ENCODE assay signal across 18 cellular contexts in genomic region chr7:116610210-116610609, GRCh38.
A peak's percentile ranks its signal among the peaks of the same experiment; 100 is the strongest.
DNase-seq lines count a peak whose midpoint lies in the region; ATAC-seq and TF ChIP-seq lines count a peak whose summit lies in the region.
"Had no signal": no experiment of that assay in that cellular context is flagged by ENCODE, and none has a peak within 500 bp of the region (broad histone marks: within the 10 kb centered on the region; RNA-seq: fewer than 3 reads in every experiment).

No MANE protein-coding gene starts in this region.

- ATAC-seq in HG02840 (IDR thresholded peaks at IDR 0.05; ENCODE audit: low FRiP score, unreplicated experiment) (no peak), GM19397 (IDR thresholded peaks at IDR 0.05; ENCODE audit: unreplicated experiment) (no peak)
- ATAC-seq: heart right ventricle; left cardiac atrium; stimulated activated memory B cell treated with anti-CD40 and anti-IgM and Interleukin-4, amounts not matched to agents 10 μg/mL and 1 μg/mL and 100 μg/mL, for 72 hours had no signal

- TF ChIP-seq CTCF in astrocyte of the spinal cord (IDR thresholded peaks at IDR 0.05; ENCODE audit: low read depth, low read length) = no peak

- in situ Hi-C loops in astrocyte of the spinal cord (cut with HindIII; ENCODE audit: low sequenced_read_pairs) = no loop called here

- no peak overlapping the region for H3K4me3 ChIP-seq in astrocyte of the spinal cord (ENCODE audit: low read depth, low read length)
- H3K4me3 ChIP-seq: heart right ventricle, uterus had no signal

- DNase-seq in EL (peak; percentile 77), NOMO-1 treated with DMSO at 0.1 percent for 48 hours (lab: John Stamatoyannopoulos, UW; ENCODE audit: unreplicated experiment) (peak; percentile 77), astrocyte of the spinal cord (ENCODE audit: low read depth, low spot score) (peak; percentile 71), myocyte (ENCODE audit: low read depth) (peak; percentile 45), H4 (ENCODE audit: low spot score) (no peak), NCI-H128 (lab: John Stamatoyannopoulos, UW; ENCODE audit: unreplicated experiment) (no peak)
- DNase-seq: activated CD8-positive, alpha-beta memory T cell treated with anti-CD3 and anti-CD28 coated beads for 24 hours; activated gamma-delta T cell treated with Interleukin-2 at 50 U/mL for 16 hours; BE2C; DMS79 treated with DMSO at 0.1 percent for 48 hours; heart right ventricle; left cardiac atrium; NCI-H1092; stimulated activated CD4-positive, alpha-beta T cell treated with anti-CD3 and anti-CD28 coated beads, Interleukin-4, amount 100 ng/mL, for 1 hour; uterus had no signal

Comparison
In these comparisons a context has a peak if more than half of its experiments do, and no peak if none do; other contexts are left out.
1. DNase-seq: peak in EL (single experiment), NOMO-1 treated with DMSO at 0.1 percent for 48 hours (single experiment), astrocyte of the spinal cord (single experiment) and myocyte (single experiment); none in H4 (single experiment) and NCI-H128 (single experiment).